ENCODE assay signal across 14 cellular contexts in the genomic region with DNA sequence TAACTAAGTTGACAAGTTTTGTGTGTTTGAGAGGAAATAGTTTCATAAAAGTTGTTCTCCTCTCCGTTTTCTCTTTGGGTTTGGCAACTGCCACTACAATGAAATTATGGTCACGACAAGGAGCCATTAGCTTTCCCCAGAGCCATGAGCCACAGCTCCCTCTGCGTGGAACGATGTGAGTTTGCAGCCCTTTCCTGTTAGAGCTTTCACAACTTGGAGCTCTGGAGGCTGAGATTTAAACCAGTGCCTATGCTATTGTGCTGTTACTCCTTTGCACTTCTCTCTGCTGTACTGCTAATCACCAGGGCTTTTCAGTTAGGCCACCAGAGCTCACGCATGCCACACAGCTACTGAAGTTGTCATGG. TPM values are rescaled to one million over a fixed set of nuclear protein-coding genes. Genes with fewer than 3 reads are reported as not detected.
DNase-seq lines count a peak whose midpoint lies in the region; ATAC-seq and TF ChIP-seq lines count a peak whose summit lies in the region.
"Had no signal": no experiment of that assay in that cellular context is flagged by ENCODE, and none has a peak within 500 bp of the region (broad histone marks: within the 10 kb centered on the region; RNA-seq: fewer than 3 reads in every experiment).

No MANE protein-coding gene starts in this region.

- intact Hi-C loops in OCI-LY7 (cut with micrococcal nuclease; ENCODE audit: unreplicated experiment), result no loop called here

- no peaks in the 10 kb centered on the region for H4K20me1 ChIP-seq in OCI-LY7 (ENCODE audit: insufficient read depth, low read length)

- POLR2A ChIA-PET in OCI-LY7 (lab: Charles Lee), result interaction anchor here (0.6 to 5.3 kb wide), 13 partner anchors 10 to 162 kb away, joined by 3 to 58 read pairs (median 4); partner anchors contain the start of gene EEF1E1

- H3K9me2 ChIP-seq in OCI-LY7 (ENCODE audit: insufficient read depth, low read length), result no peaks in the 10 kb centered on the region

- H2AFZ ChIP-seq in OCI-LY7 (ENCODE audit: low read length), result peak overlapping the region; percentile 89

- no peaks in the 10 kb centered on the region for H3K4me1 Mint-ChIP-seq in stimulated activated effector memory CD8-positive, alpha-beta T cell treated with anti-CD3 and anti-CD28 coated beads, Interleukin-12 subunit alpha, Interleukin-12 subunit beta, amount 100 ng/mL, for 72 hours
- H3K4me1 Mint-ChIP-seq: activated CD8-positive, alpha-beta memory T cell treated with anti-CD3 and anti-CD28 coated beads, Interleukin-2, amount 10 ng/mL, durations not matched to agents 7 days and 5 days had no signal

- H3K9me3 ChIP-seq in OCI-LY7 (ENCODE audit: low read length) (no peaks in the 10 kb centered on the region), HAP-1 (no peaks in the 10 kb centered on the region)
- H3K9me3 ChIP-seq: gastroesophageal sphincter, neutrophil had no signal

- no peaks in the 10 kb centered on the region for H3K36me3 Mint-ChIP-seq in stimulated activated effector memory CD8-positive, alpha-beta T cell treated with anti-CD3 and anti-CD28 coated beads, Interleukin-12 subunit alpha, Interleukin-12 subunit beta, amount 100 ng/mL, for 72 hours
- H3K36me3 Mint-ChIP-seq: activated CD8-positive, alpha-beta memory T cell treated with anti-CD3 and anti-CD28 coated beads, Interleukin-2, amount 10 ng/mL, durations not matched to agents 7 days and 5 days had no signal

- no peak overlapping the region for H3K4me3 Mint-ChIP-seq in stimulated activated effector memory CD8-positive, alpha-beta T cell treated with anti-CD3 and anti-CD28 coated beads, Interleukin-12 subunit alpha, Interleukin-12 subunit beta, amount 100 ng/mL, for 72 hours
- H3K4me3 Mint-ChIP-seq: activated CD8-positive, alpha-beta memory T cell treated with anti-CD3 and anti-CD28 coated beads, Interleukin-2, amount 10 ng/mL, durations not matched to agents 7 days and 5 days had no signal

- CTCF ChIA-PET in OCI-LY7 (lab: Charles Lee; ENCODE audit: unreplicated experiment), result interaction anchor here (1.1 to 1.4 kb wide), 5 partner anchors 15 to 38 kb away, joined by 3 to 9 read pairs (median 3); no protein-coding TSS in a partner anchor

- H3K4me3 ChIP-seq in OCI-LY7 (ENCODE audit: low read depth, low read length, poor library complexity, severe bottlenecking) (no peak overlapping the region), HAP-1 (no peak overlapping the region)
- H3K4me3 ChIP-seq: gastroesophageal sphincter had no signal

- no peak overlapping the region for H3K27ac ChIP-seq in OCI-LY7 (ENCODE audit: low read depth, low read length, poor library complexity, severe bottlenecking)
- H3K27ac ChIP-seq: gastroesophageal sphincter, neutrophil had no signal

- H3K9me3 Mint-ChIP-seq in stimulated activated effector memory CD8-positive, alpha-beta T cell treated with anti-CD3 and anti-CD28 coated beads, Interleukin-12 subunit alpha, Interleukin-12 subunit beta, amount 100 ng/mL, for 72 hours, result no peaks in the 10 kb centered on the region

- in situ Hi-C loops in HAP-1 (cut with MboI; ENCODE audit: low sequenced_read_pairs), result no loop called here

- no peak for TF ChIP-seq CTCF in OCI-LY7 (conservative IDR thresholded peaks at IDR 0.05; ENCODE audit: low read length)

- H3K4me1 ChIP-seq in OCI-LY7 (ENCODE audit: insufficient read depth, low read length, poor library complexity, severe bottlenecking) (peaks cover 20% of the 10 kb centered on the region), HAP-1 (no peaks in the 10 kb centered on the region)
- H3K4me1 ChIP-seq: gastroesophageal sphincter had no signal

- no peak overlapping the region for H3K27ac Mint-ChIP-seq in stimulated activated effector memory CD8-positive, alpha-beta T cell treated with anti-CD3 and anti-CD28 coated beads, Interleukin-12 subunit alpha, Interleukin-12 subunit beta, amount 100 ng/mL, for 72 hours
- H3K27ac Mint-ChIP-seq: activated CD8-positive, alpha-beta memory T cell treated with anti-CD3 and anti-CD28 coated beads, Interleukin-2, amount 10 ng/mL, durations not matched to agents 7 days and 5 days had no signal

- no peaks in the 10 kb centered on the region for H3K27me3 ChIP-seq in HAP-1 (ENCODE audit: low read depth)
- H3K27me3 ChIP-seq: gastroesophageal sphincter, neutrophil had no signal

- no peaks in the 10 kb centered on the region for H3K36me3 ChIP-seq in OCI-LY7 (ENCODE audit: insufficient read depth, low read length)
- no peaks in the 10 kb centered on the region for H3K36me3 ChIP-seq in HAP-1 (replicated peaks)
- H3K36me3 ChIP-seq: gastroesophageal sphincter, neutrophil had no signal

- no peaks in the 10 kb centered on the region for H3K79me2 ChIP-seq in OCI-LY7 (ENCODE audit: insufficient read depth, low read depth, low read length)

- ATAC-seq in GM18861 (IDR thresholded peaks at IDR 0.05; ENCODE audit: unreplicated experiment) (peak; percentile 9), HG02642 (IDR thresholded peaks at IDR 0.05; ENCODE audit: poor library complexity, unreplicated experiment) (peak; percentile 37)
- no peak for ATAC-seq in stimulated activated effector memory CD8-positive, alpha-beta T cell treated with anti-CD3 and anti-CD28 coated beads, Interleukin-12 subunit alpha, Interleukin-12 subunit beta, amount 100 ng/mL, for 72 hours
- ATAC-seq: activated CD8-positive, alpha-beta memory T cell treated with anti-CD3 and anti-CD28 coated beads, Interleukin-2, amount 10 ng/mL, durations not matched to agents 7 days and 5 days; gastroesophageal sphincter had no signal

- BruUV-seq in OCI-LY7 (replicated peaks; lab: Mats Ljungman, UMichigan), result no TSS peak

- no peak for DNase-seq in OCI-LY7 (ENCODE audit: low spot score)
- peak; percentile 37 for DNase-seq in retina
- DNase-seq in stimulated activated effector memory CD8-positive, alpha-beta T cell treated with anti-CD3 and anti-CD28 coated beads, Interleukin-12 subunit alpha, Interleukin-12 subunit beta, amount 100 ng/mL, for 72 hours (ENCODE audit: low spot score in 2 of 2), result no peak
- DNase-seq in T-helper 1 cell, result no peak
- no peak for DNase-seq in HAP-1 (ENCODE audit: low spot score in 2 of 2)
- no peak for DNase-seq in GM19238 (ENCODE audit: insufficient read length, low spot score)
- DNase-seq: activated CD8-positive, alpha-beta memory T cell treated with anti-CD3 and anti-CD28 coated beads, Interleukin-2, amount 10 ng/mL, durations not matched to agents 7 days and 5 days; DND-41; IMR-90; NCI-H187 treated with DMSO at 0.1 percent for 48 hours had no signal

- H3K4me2 ChIP-seq in OCI-LY7 (ENCODE audit: low read length), result peak overlapping the region; percentile 36

RNA-seq across cellular contexts. Expression of gene TXNDC5, which starts 29.3 kb away (rescaled TPM):
- total RNA-seq in OCI-LY7 (2014; rRNA removed; shearing (Covaris generic)), result 280 and 319 TPM in 2 replicates
- total RNA-seq in OCI-LY7 (2022), result 312 and 363 TPM in 2 replicates
